In the genomic region with DNA sequence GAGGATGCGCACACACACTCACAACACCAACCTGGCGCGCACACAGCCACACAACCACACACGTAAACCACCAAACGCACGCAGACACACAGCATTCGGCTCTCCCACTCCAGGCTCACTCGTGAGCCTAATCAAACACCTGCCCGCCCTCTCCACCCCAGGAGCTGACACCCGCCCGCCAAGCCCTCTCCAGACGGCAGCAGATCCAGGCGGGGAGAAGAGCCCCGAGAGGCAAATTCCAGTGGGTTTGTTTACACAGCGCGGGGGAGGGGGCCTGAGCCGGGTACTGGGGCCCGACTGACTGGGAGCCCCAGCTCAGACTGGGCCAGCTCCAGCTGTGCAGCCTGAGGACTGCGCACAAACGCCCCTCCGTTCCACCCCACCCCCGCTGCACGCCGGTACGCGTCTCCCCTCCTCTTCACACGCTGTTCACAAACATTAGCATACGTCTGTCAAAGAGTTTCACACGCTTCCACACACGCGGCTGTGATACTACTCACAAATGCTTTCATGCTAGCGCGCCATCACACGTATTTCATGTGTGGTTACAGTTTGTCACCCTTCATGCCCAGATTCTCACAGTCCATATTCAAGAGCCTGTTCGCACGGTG, we compare ENCODE assay signal across 7 cellular contexts. TPM values are rescaled to one million over a fixed set of nuclear protein-coding genes. Genes with fewer than 3 reads are reported as not detected.
A peak's percentile ranks its signal among the peaks of the same experiment; 100 is the strongest.
DNase-seq lines count a peak whose midpoint lies in the region; ATAC-seq and TF ChIP-seq lines count a peak whose summit lies in the region.
"Had no signal": no experiment of that assay in that cellular context is flagged by ENCODE, and none has a peak within 500 bp of the region (broad histone marks: within the 10 kb centered on the region; RNA-seq: fewer than 3 reads in every experiment).

No MANE protein-coding gene starts in this region.

- H3K9ac ChIP-seq in PC-3 (ENCODE audit: low read length) = peak overlapping the region; percentile 95

- peak overlapping the region; percentile 49 for H3K4me3 Mint-ChIP-seq in dendritic cell treated with granulocyte-macrophage colony-stimulating factor and Interleukin-4, amounts not matched to agents 40 ng/mL and 50 ng/mL, for 4 days
- peak overlapping the region; percentile 88 for H3K4me3 Mint-ChIP-seq in neural crest cell

- H3K36me3 Mint-ChIP-seq in dendritic cell treated with granulocyte-macrophage colony-stimulating factor and Interleukin-4, amounts not matched to agents 40 ng/mL and 50 ng/mL, for 4 days (ENCODE audit: low read depth) = no peaks in the 10 kb centered on the region
- H3K36me3 Mint-ChIP-seq in neural crest cell (ENCODE audit: low read depth) = no peaks in the 10 kb centered on the region

- intact Hi-C loops in PC-3 (cut with micrococcal nuclease) = loop anchor here (1.0 kb wide), 1 partner anchor 9 kb away; a partner anchor contains a TSS
- intact Hi-C loops in dendritic cell treated with granulocyte-macrophage colony-stimulating factor and Interleukin-4, amounts not matched to agents 40 ng/mL and 50 ng/mL, for 4 days (cut with micrococcal nuclease) = loop anchor here (5.0 kb wide), 1 partner anchor 41 kb away; no protein-coding TSS in a partner anchor

- H3K36me3 ChIP-seq in PC-3 (ENCODE audit: low read depth, low read length) = peaks cover 6% of the 10 kb centered on the region; the same call in 1 of the 2 replicates

- H3K27ac ChIP-seq in PC-3 (ENCODE audit: low read length) = peak overlapping the region; percentile 99
- H3K27ac ChIP-seq: HL-60 had no signal

- 0 out of 2 replicates have a peak, but pooled peaks cover 6% of the 10 kb centered on the region for H4K20me1 ChIP-seq in PC-3 (ENCODE audit: low read length)

- peak overlapping the region; percentile 12 for H3K27ac Mint-ChIP-seq in dendritic cell treated with granulocyte-macrophage colony-stimulating factor and Interleukin-4, amounts not matched to agents 40 ng/mL and 50 ng/mL, for 4 days
- H3K27ac Mint-ChIP-seq in neural crest cell (ENCODE audit: unreplicated experiment) = no peak overlapping the region

- H3K4me1 ChIP-seq in PC-3 (ENCODE audit: insufficient read depth, low read length) = peaks cover 66% of the 10 kb centered on the region

- H3K9me3 ChIP-seq in PC-3 (ENCODE audit: low read length) = no peaks in the 10 kb centered on the region

- H3K27me3 ChIP-seq in PC-3 (ENCODE audit: low read length) = no peaks in the 10 kb centered on the region

- TSS peak; percentile 18 for BruUV-seq in PC-3 (replicated peaks; lab: Mats Ljungman, UMichigan)

- POLR2A ChIA-PET in PC-3 (lab: Charles Lee; ENCODE audit: unreplicated experiment) = no interaction called here

- H2AFZ ChIP-seq in PC-3 (ENCODE audit: low read length) = peak overlapping the region; percentile 65

- peak overlapping the region; percentile 97 for H3K4me2 ChIP-seq in PC-3 (ENCODE audit: low read length)

- no peaks in the 10 kb centered on the region for H3K9me3 Mint-ChIP-seq in dendritic cell treated with granulocyte-macrophage colony-stimulating factor and Interleukin-4, amounts not matched to agents 40 ng/mL and 50 ng/mL, for 4 days
- no peaks in the 10 kb centered on the region for H3K9me3 Mint-ChIP-seq in neural crest cell

- H3K79me2 ChIP-seq in PC-3 (ENCODE audit: low read length) = peaks cover 31% of the 10 kb centered on the region

- no peaks in the 10 kb centered on the region for H3K9me2 ChIP-seq in PC-3 (replicated peaks; ENCODE audit: low read length)

- no peaks in the 10 kb centered on the region for H3F3A ChIP-seq in PC-3 (ENCODE audit: low read length, unreplicated experiment)

- DNase-seq in DMS53 (lab: John Stamatoyannopoulos, UW) (peak; percentile 94), PC-3 (no peak), neural crest cell (ENCODE audit: low read depth, low spot score) (peak; percentile 15), OCI-M1 (lab: John Stamatoyannopoulos, UW) (no peak)

- TF ChIP-seq CTCF in PC-3 (conservative IDR thresholded peaks at IDR 0.05; ENCODE audit: low read depth, low read length) (peak; percentile 32; the same call in 1 of the 2 replicates), neural crest cell (conservative IDR thresholded peaks at IDR 0.05) (no peak)

- ATAC-seq in PC-3 (peak; percentile 3), HG02840 (IDR thresholded peaks at IDR 0.05; ENCODE audit: low FRiP score, unreplicated experiment) (no peak)

- H3K27me3 Mint-ChIP-seq in dendritic cell treated with granulocyte-macrophage colony-stimulating factor and Interleukin-4, amounts not matched to agents 40 ng/mL and 50 ng/mL, for 4 days = peaks cover 88% of the 10 kb centered on the region
- H3K27me3 Mint-ChIP-seq in neural crest cell (ENCODE audit: low read depth) = peaks cover 92% of the 10 kb centered on the region

- CTCF ChIA-PET in PC-3 (lab: Charles Lee) = interaction anchor here (0.6 to 0.8 kb wide), 2 partner anchors 13 to 41 kb away, joined by 5 to 8 read pairs; no protein-coding TSS in a partner anchor

- H3K4me1 Mint-ChIP-seq in dendritic cell treated with granulocyte-macrophage colony-stimulating factor and Interleukin-4, amounts not matched to agents 40 ng/mL and 50 ng/mL, for 4 days (ENCODE audit: low read depth) = peaks cover 45% of the 10 kb centered on the region
- H3K4me1 Mint-ChIP-seq in neural crest cell = peaks cover 33% of the 10 kb centered on the region

- peak overlapping the region; percentile 85 for H3K4me3 ChIP-seq in PC-3 (ENCODE audit: low read length)

RNA-seq across cellular contexts. Expression of a gene that starts 1.1 kb away (rescaled TPM):
- total RNA-seq in PC-3 (2014; rRNA removed) (29.4 and 49.9 TPM in 2 replicates), neural crest cell (0.50 and 0.77 TPM in 2 replicates)

RNA-seq across cellular contexts. Expression of a gene that starts 9.1 kb away (rescaled TPM):
- total RNA-seq in PC-3 (2014; rRNA removed) = 59.2 and 75.2 TPM in 2 replicates
- total RNA-seq in neural crest cell = 23.2 and 25.1 TPM in 2 replicates

RNA-seq across cellular contexts. Expression of a gene that starts 13.7 kb away (rescaled TPM):
- total RNA-seq in PC-3 (2014; rRNA removed) (53.6 and 74.3 TPM in 2 replicates), neural crest cell (77.7 and 80.0 TPM in 2 replicates)

RNA-seq across cellular contexts. Expression of a gene that starts 46.5 kb away (rescaled TPM):
- 241 and 257 TPM in 2 replicates for total RNA-seq in PC-3 (2014; rRNA removed)
- 125 and 152 TPM in 2 replicates for total RNA-seq in neural crest cell

RNA-seq across cellular contexts. Expression of a gene that starts 47.0 kb away (rescaled TPM):
- total RNA-seq in PC-3 (2014; rRNA removed) (4.1 and 5.4 TPM in 2 replicates), neural crest cell (9.8 and 10.0 TPM in 2 replicates)

Comparison
In these comparisons a context has a peak if more than half of its experiments do, and no peak if none do; other contexts are left out.
1. DNase-seq: peak in DMS53 (single experiment) and neural crest cell (single experiment); none in PC-3 (single experiment) and OCI-M1 (single experiment).
2. RNA of a gene that starts 1.1 kb away (total RNA-seq): 29.4 to 49.9 TPM in PC-3; 0.50 to 0.77 TPM in neural crest cell; every median in the first group is over 10 times any median in the second.